22 cellular contexts compared by ENCODE assay signal in genomic region chrX:402857-403256, GRCh38. TPM values are rescaled to one million over a fixed set of nuclear protein-coding genes. Genes with fewer than 3 reads are reported as not detected.
DNase-seq lines count a peak whose midpoint lies in the region; ATAC-seq, FAIRE-seq and TF ChIP-seq lines count a peak whose summit lies in the region.
"Had no signal": no experiment of that assay in that cellular context is flagged by ENCODE, and none has a peak within 500 bp of the region (broad histone marks: within the 10 kb centered on the region; RNA-seq: fewer than 3 reads in every experiment).

No MANE protein-coding gene starts in this region.

- H4K91ac ChIP-seq in H9 (ENCODE audit: insufficient read length, low read depth, low read length): no peak overlapping the region
- no peak overlapping the region for H4K91ac ChIP-seq in H1 (replicated peaks; ENCODE audit: insufficient read length, low read length)

- H2BK12ac ChIP-seq in H9 (ENCODE audit: insufficient read length, low read depth, low read length) (no peak overlapping the region), H1 (ENCODE audit: low read depth, low read length) (peak overlapping the region; percentile 100)

- peaks cover 0 to 7% of the 10 kb centered on the region in 2 experiments; a peak in 2 of 5 replicates for H3K9me3 Mint-ChIP-seq in H9
- H3K9me3 Mint-ChIP-seq: CD8-positive, alpha-beta T cell had no signal

- H3K79me1 ChIP-seq in H9 (ENCODE audit: insufficient read depth, low read depth, low read length, poor library complexity, severe bottlenecking): no peaks in the 10 kb centered on the region
- peaks cover 3% of the 10 kb centered on the region; the same call in 1 of the 2 replicates for H3K79me1 ChIP-seq in H1 (ENCODE audit: low read depth, low read length)

- H3K4ac ChIP-seq in H9 (ENCODE audit: low read depth, low read length): no peak overlapping the region
- H3K4ac ChIP-seq in H1 (replicated peaks; ENCODE audit: insufficient read length, low read depth, low read length): peak overlapping the region; percentile 87

- no peak overlapping the region for H2BK15ac ChIP-seq in H9 (ENCODE audit: low read depth, low read length)
- H2BK15ac ChIP-seq in H1 (ENCODE audit: low read length): peak overlapping the region; percentile 99

- H2AFZ ChIP-seq in H9 (ENCODE audit: low read length): no peak overlapping the region
- H2AFZ ChIP-seq in H1 (ENCODE audit: low read length): no peak overlapping the region
- H2AFZ ChIP-seq in osteoblast (ENCODE audit: low read length): no peak overlapping the region
- H2AFZ ChIP-seq: GM23338 had no signal

- ATAC-seq in A549: peak; percentile 29 to 50; a peak in 2 of 6 replicates
- ATAC-seq in GM18505 (IDR thresholded peaks at IDR 0.05; ENCODE audit: unreplicated experiment): no peak
- ATAC-seq: CD8-positive, alpha-beta T cell; GM23338; HCT116; SK-N-SH treated with all-trans-retinoic acid at 6 μM for 48 hours had no signal

- TF ChIP-seq RAD21 in A549 (conservative IDR thresholded peaks at IDR 0.05 in 1 of 2, IDR thresholded peaks at IDR 0.05 in 1 of 2) (no peak), H1 (IDR thresholded peaks at IDR 0.05 in 1 of 2, conservative IDR thresholded peaks at IDR 0.05 in 1 of 2; ENCODE audit: low read depth in 2 of 2, low read length in 2 of 2) (no peak)

- no peak for TF ChIP-seq CTCF in A549 (IDR thresholded peaks at IDR 0.05)
- no peak for TF ChIP-seq CTCF in H9 (conservative IDR thresholded peaks at IDR 0.05)
- TF ChIP-seq CTCF in H1 (IDR thresholded peaks at IDR 0.05; ENCODE audit: control extremely low read depth in 1 of 3, insufficient read depth in 1 of 3, low read depth in 1 of 3, low read length in 3 of 3): no peak
- no peak for TF ChIP-seq CTCF in osteoblast (IDR thresholded peaks at IDR 0.05; ENCODE audit: extremely low read depth, low read depth, low read length)

- H3K36me3 ChIP-seq in H1 (ENCODE audit: control insufficient read depth in 2 of 4, insufficient read depth in 4 of 4, low read length in 3 of 4) (no peaks in the 10 kb centered on the region), osteoblast (ENCODE audit: insufficient read depth, low read length) (no peaks in the 10 kb centered on the region)
- H3K36me3 ChIP-seq: Peyer's patch had no signal

- H3K4me1 ChIP-seq in A549: no peaks in the 10 kb centered on the region
- H3K4me1 ChIP-seq in H9 (ENCODE audit: insufficient read depth, low read length): no peaks in the 10 kb centered on the region
- H3K4me1 ChIP-seq in H1 (replicated peaks in 1 of 4; ENCODE audit: control insufficient read depth in 3 of 4, insufficient read depth in 4 of 4, low read length in 3 of 4): no peaks in the 10 kb centered on the region
- no peaks in the 10 kb centered on the region for H3K4me1 ChIP-seq in osteoblast (ENCODE audit: insufficient read depth, low read length)
- H3K4me1 ChIP-seq: Peyer's patch had no signal

- H3K23me2 ChIP-seq in H9 (ENCODE audit: insufficient read length, low read depth, low read length, poor library complexity, severe bottlenecking) (no peaks in the 10 kb centered on the region), H1 (ENCODE audit: low read depth, low read length) (peaks cover 3% of the 10 kb centered on the region; the same call in 1 of the 2 replicates)

- H3K18ac ChIP-seq in H9 (ENCODE audit: insufficient read length, low read depth, low read length) (peak overlapping the region; percentile 73), H1 (ENCODE audit: extremely low read depth, low read length) (peak overlapping the region; percentile 88; the same call in 1 of the 2 replicates)

- H3K4me2 ChIP-seq in A549: no peak overlapping the region
- H3K4me2 ChIP-seq in H9 (ENCODE audit: insufficient read depth, insufficient read length, low read length): no peak overlapping the region
- H3K4me2 ChIP-seq in H1 (ENCODE audit: insufficient read depth in 1 of 2, low read depth in 2 of 2, low read length in 2 of 2): no peak overlapping the region
- no peak overlapping the region for H3K4me2 ChIP-seq in osteoblast (ENCODE audit: insufficient read depth, low read length)
- H3K4me2 ChIP-seq: GM23338, KMS-11 had no signal

- H2BK5ac ChIP-seq in H9 (ENCODE audit: insufficient read length, low read length) (no peak overlapping the region), H1 (ENCODE audit: low read depth, low read length) (peak overlapping the region; percentile 88; the same call in 1 of the 2 replicates)

- H3K27me3 ChIP-seq in H9 (ENCODE audit: insufficient read depth, low read length) (no peaks in the 10 kb centered on the region), H1 (replicated peaks in 1 of 4; ENCODE audit: control insufficient read depth in 3 of 4, extremely low read depth in 1 of 4, insufficient read depth in 3 of 4, low read length in 3 of 4) (no peaks in the 10 kb centered on the region), osteoblast (ENCODE audit: insufficient read depth, low read length) (no peaks in the 10 kb centered on the region)
- H3K27me3 ChIP-seq: Peyer's patch had no signal

- POLR2A ChIA-PET in A549 (lab: Yijun Ruan, JAX) (no interaction called here), H1 (lab: Charles Lee; ENCODE audit: partially characterized antibody) (no interaction called here)

- TF ChIP-seq POLR2A in A549 (IDR thresholded peaks at IDR 0.05; ENCODE audit: low read length) (no peak), H1 (IDR thresholded peaks at IDR 0.05; ENCODE audit: control extremely low read depth in 1 of 2, low read depth in 2 of 2, low read length in 2 of 2) (no peak), GM18505 (IDR thresholded peaks at IDR 0.05; ENCODE audit: borderline replicate concordance, extremely low read depth, insufficient read depth, insufficient read length) (no peak)

- H4K8ac ChIP-seq in H9 (replicated peaks; ENCODE audit: insufficient read length, low read depth, low read length) (no peak overlapping the region), H1 (ENCODE audit: extremely low read depth, insufficient read depth, low read length) (no peak overlapping the region)

- H3K9me3 ChIP-seq in A549 (no peaks in the 10 kb centered on the region), H9 (ENCODE audit: control insufficient read depth, low read depth, low read length) (no peaks in the 10 kb centered on the region), H1 (ENCODE audit: insufficient read depth in 2 of 2, low read depth in 1 of 2, low read length in 1 of 2) (peaks cover 0 to 8% of the 10 kb centered on the region in 2 experiments; a peak in 1 of 4 replicates), osteoblast (ENCODE audit: low read depth, low read length) (no peaks in the 10 kb centered on the region)
- H3K9me3 ChIP-seq: Peyer's patch had no signal

- H3K27me3 Mint-ChIP-seq in H9 (ENCODE audit: low read depth): no peaks in the 10 kb centered on the region; the same call in 1 of the 2 replicates

- H3K56ac ChIP-seq in H9 (ENCODE audit: insufficient read length, low read depth, low read length): no peak overlapping the region
- H3K56ac ChIP-seq in H1 (replicated peaks; ENCODE audit: insufficient read length, low read depth, low read length): peak overlapping the region; percentile 14

- no peak overlapping the region for H3T11ph ChIP-seq in H9 (ENCODE audit: low read length)

- FAIRE-seq in A549 (lab: Jason Lieb, UNC) (no peak), H1 (lab: Jason Lieb, UNC) (no peak)
- FAIRE-seq: GM12891 had no signal

- H2BK120ac ChIP-seq in H9 (ENCODE audit: low read depth, low read length, poor library complexity, severe bottlenecking): no peak overlapping the region
- no peak overlapping the region for H2BK120ac ChIP-seq in H1 (replicated peaks; ENCODE audit: low read depth, low read length)

- peaks cover 3 to 6% of the 10 kb centered on the region in 2 experiments; a peak in 3 of 4 replicates for H3K4me1 Mint-ChIP-seq in H9

- H2BK20ac ChIP-seq in H9 (ENCODE audit: low read depth, low read length, poor library complexity, severe bottlenecking) (no peak overlapping the region), H1 (ENCODE audit: low read length) (peak overlapping the region; percentile 89)

- no peak overlapping the region for H3K4me3 Mint-ChIP-seq in H9
- H3K4me3 Mint-ChIP-seq: CD8-positive, alpha-beta T cell; GM23338 had no signal

- H3K4me3 ChIP-seq in A549 (no peak overlapping the region), H1 (ENCODE audit: extremely low read depth in 1 of 4, insufficient read depth in 2 of 4, low read depth in 3 of 4, low read length in 4 of 4) (no peak overlapping the region), osteoblast (ENCODE audit: insufficient read depth, low read length) (no peak overlapping the region)
- H3K4me3 ChIP-seq: GM23338, Peyer's patch had no signal

- DNase-seq in A549 (ENCODE audit: low read depth in 1 of 2, low spot score in 1 of 2): no peak
- no peak for DNase-seq in H9
- no peak for DNase-seq in H1 (ENCODE audit: low read depth in 1 of 2, low spot score in 2 of 2)
- peak; percentile 29 for DNase-seq in osteoblast (ENCODE audit: insufficient read length, low spot score, missing footprints)
- DNase-seq in activated CD4-positive, alpha-beta T cell treated with anti-CD3 and anti-CD28 coated beads, Interleukin-2, amount 50 U/mL, for 1 hour: no peak
- no peak for DNase-seq in HT-29 (ENCODE audit: low spot score)
- DNase-seq in GM03348 (ENCODE audit: low spot score): no peak
- DNase-seq: CD8-positive, alpha-beta T cell; DND-41; NCI-H1105; NCI-H146; NCI-H2029; NCI-H345; NCI-H524; NCI-H774; Peyer's patch had no signal

- H3K27ac ChIP-seq in A549: no peak overlapping the region
- no peak overlapping the region for H3K27ac ChIP-seq in H9 (ENCODE audit: insufficient read length, low read depth, low read length)
- no peak overlapping the region for H3K27ac ChIP-seq in H1 (ENCODE audit: low read depth, low read length)
- no peak overlapping the region for H3K27ac ChIP-seq in osteoblast (ENCODE audit: low read depth, low read length)
- H3K27ac ChIP-seq: KMS-11, Peyer's patch had no signal

- no peak overlapping the region for H4K5ac ChIP-seq in H9 (ENCODE audit: insufficient read length, low read depth, low read length)
- no peak overlapping the region for H4K5ac ChIP-seq in H1 (ENCODE audit: insufficient read length, low read depth, low read length)

- H3K23ac ChIP-seq in H9 (ENCODE audit: insufficient read length, low read depth, low read length) (no peak overlapping the region), H1 (ENCODE audit: insufficient read length) (no peak overlapping the region)

- TF ChIP-seq EP300 in A549 (IDR thresholded peaks at IDR 0.05) (no peak), H1 (IDR thresholded peaks at IDR 0.05; ENCODE audit: borderline replicate concordance in 1 of 2, low read depth in 2 of 2, low read length in 2 of 2) (no peak)

- H4K20me1 ChIP-seq in H9 (ENCODE audit: control insufficient read depth, insufficient read depth, insufficient read length): no peaks in the 10 kb centered on the region
- H4K20me1 ChIP-seq in H1 (replicated peaks in 1 of 2; ENCODE audit: control insufficient read depth in 1 of 2, insufficient read depth in 2 of 2, low read length in 2 of 2): peaks cover 0 to 3% of the 10 kb centered on the region in 2 experiments
- no peaks in the 10 kb centered on the region for H4K20me1 ChIP-seq in osteoblast (ENCODE audit: insufficient read depth, low read length)

- H3K79me2 ChIP-seq in H9 (ENCODE audit: insufficient read depth, low read length) (no peaks in the 10 kb centered on the region), H1 (ENCODE audit: control insufficient read depth in 1 of 2, insufficient read depth in 2 of 2, low read length in 2 of 2) (no peaks in the 10 kb centered on the region), osteoblast (ENCODE audit: insufficient read depth, low read length) (no peaks in the 10 kb centered on the region)

- H3K36me3 Mint-ChIP-seq in H9 (ENCODE audit: insufficient read depth in 1 of 3, low read depth in 3 of 3): peaks cover 3 to 12% (median 8%) of the 10 kb centered on the region in 3 experiments; a peak in 4 of 7 replicates
- H3K36me3 Mint-ChIP-seq: CD8-positive, alpha-beta T cell had no signal

- CTCF ChIA-PET in A549 (lab: Yijun Ruan, JAX): no interaction called here
- CTCF ChIA-PET in H1 (lab: Charles Lee; ENCODE audit: partially characterized antibody): no interaction called here

- H3K14ac ChIP-seq in H9 (ENCODE audit: insufficient read depth, low read length): no peak overlapping the region
- H3K14ac ChIP-seq in H1 (ENCODE audit: insufficient read length): no peak overlapping the region

- H3K9ac ChIP-seq in H9 (ENCODE audit: extremely low read depth, insufficient read length, low read length): no peak overlapping the region
- no peak overlapping the region for H3K9ac ChIP-seq in H1 (replicated peaks in 1 of 4; ENCODE audit: extremely low read depth in 1 of 4, low read depth in 3 of 4, low read length in 3 of 4)
- H3K9ac ChIP-seq: KMS-11 had no signal

- H3K27ac Mint-ChIP-seq in H9: peak overlapping the region in 1 of 3 experiments; percentile 3; a peak in 2 of 7 replicates
- H3K27ac Mint-ChIP-seq: CD8-positive, alpha-beta T cell; GM23338 had no signal

- 75% methylated on average over 12 of the region's 12 CpGs for WGBS in A549 (ENCODE audit: missing lambda C conversion rate)
- WGBS in H9 (ENCODE audit: extremely low coverage, insufficient read length, low lambda C conversion rate): 100% methylated on average over 6 of the region's 12 CpGs
- 88 to 100% methylated on average over 2 to 12 of the region's 12 CpGs for WGBS in H1 (ENCODE audit: extremely low coverage in 1 of 2, insufficient coverage in 1 of 2, insufficient read length in 1 of 2, insufficient replicate concordance in 2 of 2, low coverage in 1 of 2, low lambda C conversion rate in 2 of 2, missing lambda C conversion rate in 1 of 2), 2 experiments

- H2AK5ac ChIP-seq in H9 (ENCODE audit: insufficient read length, low read length): no peak overlapping the region
- peak overlapping the region; percentile 100 for H2AK5ac ChIP-seq in H1 (ENCODE audit: low read depth, low read length)

RNA-seq across cellular contexts. Expression of gene PPP2R3B, which starts 16.1 kb away (rescaled TPM):
- 12.6 and 13.1 TPM in 2 replicates for polyA plus RNA-seq in A549 (2011; rRNA removed)
- polyA plus RNA-seq in A549 (2012; cell fraction: cytosol; rRNA removed): 32.9 and 36.6 TPM in 2 replicates
- polyA plus RNA-seq in A549 (2012; cell fraction: nucleus; rRNA removed): 130 and 153 TPM in 2 replicates
- 24.9 to 29.6 TPM (median 28.8 TPM) in 3 replicates for polyA plus RNA-seq in A549 (2017; fragmentation: RNase III; extraction: RNeasy Plus Mini Kit Qiagen cat#74134 plus additional on column Dnase treatment)
- 35.8 and 47.9 TPM in 2 replicates for polyA minus RNA-seq in A549 (2011; rRNA and poly(A)+ RNA removed)
- total RNA-seq in H9 (2021): 63.3 and 72.1 TPM in 2 replicates
- 84.3 and 86.7 TPM in 2 replicates for total RNA-seq in H1 (2021; fragmentation: NEBNext Ultra II Directional; extraction: Animal tissue kit (Norgen Biotek cat#: 25700))
- polyA plus RNA-seq in H1 (2011; rRNA removed): 47.6 and 80.1 TPM in 2 replicates
- 74.0 TPM for polyA plus RNA-seq in H1 (2011; cell fraction: cytosol; rRNA removed)
- polyA plus RNA-seq in H1 (2011; cell fraction: nucleus; rRNA removed): 265 TPM
- 46.6 to 79.9 TPM (median 73.3 TPM) in 4 replicates for polyA plus RNA-seq in H1 (2012, experiment 1 of 2)
- polyA plus RNA-seq in H1 (2012, experiment 2 of 2): 48.0 TPM
- 41.6 TPM for polyA plus RNA-seq in H1 (2013, experiment 1 of 2)
- polyA plus RNA-seq in H1 (2013, experiment 2 of 2): 37.4 TPM
- polyA minus RNA-seq in H1 (2011; rRNA and poly(A)+ RNA removed): 39.1 and 49.9 TPM in 2 replicates
- 56.4 TPM for polyA minus RNA-seq in H1 (2011; cell fraction: cytosol; rRNA and poly(A)+ RNA removed)
- 122 TPM for polyA minus RNA-seq in H1 (2011; cell fraction: nucleus; rRNA and poly(A)+ RNA removed)
- 10.3 and 13.4 TPM in 2 replicates for total RNA-seq in osteoblast
- 28.2 and 44.0 TPM in 2 replicates for total RNA-seq in HT-29 (2014; rRNA removed; shearing (Covaris generic))
